ENCODE assay signal across 9 cellular contexts in the genomic region with DNA sequence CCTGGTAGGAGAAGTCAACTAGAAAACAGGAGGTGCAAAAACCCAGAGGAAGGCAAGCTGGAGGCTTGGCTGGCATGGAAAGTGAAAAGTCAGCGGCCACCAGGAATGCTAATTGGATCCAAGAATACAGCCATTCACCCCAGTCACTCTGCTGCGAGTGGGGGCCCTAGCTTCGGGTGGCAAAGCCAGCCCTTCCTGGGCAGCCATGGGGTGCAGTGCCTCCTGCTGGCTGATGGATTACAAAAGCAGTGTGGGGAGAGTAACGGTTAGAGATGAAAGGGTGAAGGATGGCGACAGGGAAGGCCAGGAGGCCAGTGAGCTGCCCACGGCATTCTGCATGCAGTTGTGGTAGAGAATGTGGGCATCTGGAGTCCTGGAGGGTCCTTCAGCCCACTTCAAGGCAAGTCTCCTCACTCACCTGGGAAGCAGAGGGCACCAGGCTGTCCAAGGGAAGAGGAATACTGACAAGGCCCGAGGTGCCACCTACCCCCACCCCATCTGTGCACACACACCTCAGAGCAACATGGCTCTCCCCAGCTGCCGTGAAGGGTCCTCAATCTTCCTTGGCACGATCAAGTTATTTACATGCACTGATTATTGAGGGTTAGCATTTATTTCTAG. TPM values are rescaled to one million over a fixed set of nuclear protein-coding genes. Genes with fewer than 3 reads are reported as not detected.
DNase-seq lines count a peak whose midpoint lies in the region; ATAC-seq, FAIRE-seq and TF ChIP-seq lines count a peak whose summit lies in the region.
"Had no signal": no experiment of that assay in that cellular context is flagged by ENCODE, and none has a peak within 500 bp of the region (broad histone marks: within the 10 kb centered on the region; RNA-seq: fewer than 3 reads in every experiment).

No MANE protein-coding gene starts in this region.

- no peaks in the 10 kb centered on the region for H3K27me3 Mint-ChIP-seq in nephron progenitor cell (ENCODE audit: low read depth, poor library complexity)

- peaks cover 56% of the 10 kb centered on the region for H3K36me3 ChIP-seq in BJ (ENCODE audit: control insufficient read depth, insufficient read depth, low read length)
- H3K36me3 ChIP-seq in KMS-11 (ENCODE audit: insufficient read depth) = no peaks in the 10 kb centered on the region; the same call in 1 of the 2 replicates
- H3K36me3 ChIP-seq in colonic mucosa = peaks cover 14% of the 10 kb centered on the region
- H3K36me3 ChIP-seq in small intestine (ENCODE audit: control insufficient read depth in 2 of 2, insufficient read depth in 2 of 2, low read length in 2 of 2) = peaks cover 18 to 27% of the 10 kb centered on the region in 2 donors

- POLR2A ChIA-PET in BJ (lab: Charles Lee) = no interaction called here

- WGBS in small intestine, 3 donors = 68 to 73% (median 69%) methylated on average over 9 of the region's 9 CpGs

- H3K27me3 ChIP-seq in BJ (ENCODE audit: control insufficient read depth, insufficient read depth, low read length) (no peaks in the 10 kb centered on the region), KMS-11 (ENCODE audit: insufficient read depth, low read depth) (no peaks in the 10 kb centered on the region), colonic mucosa (no peaks in the 10 kb centered on the region), small intestine (ENCODE audit: control insufficient read depth in 2 of 2, insufficient read depth in 2 of 2, low read length in 2 of 2) (no peaks in the 10 kb centered on the region)

- CTCF ChIA-PET in BJ (lab: Yijun Ruan, JAX) = interaction anchor here (0.6 to 3.4 kb wide), 24 partner anchors 8 to 228 kb away, joined by 3 to 21 read pairs (median 4); partner anchors contain the start of gene NOTCH3

- peaks cover 76% of the 10 kb centered on the region for H3K4me1 Mint-ChIP-seq in nephron progenitor cell

- DNase-seq in BJ (ENCODE audit: low read depth) = no peak
- DNase-seq in colonic mucosa = no peak
- peak; percentile 44 for DNase-seq in nephron progenitor cell
- no peak for DNase-seq in mucosa of gallbladder (ENCODE audit: low spot score)
- DNase-seq in activated CD8-positive, alpha-beta memory T cell treated with anti-CD3 and anti-CD28 coated beads, Interleukin-2, amount 50 U/mL, for 48 hours = no peak
- no peak for DNase-seq in small intestine

- intact Hi-C loops in colonic mucosa (cut with DNase I) = no loop called here

- H3K36me3 Mint-ChIP-seq in nephron progenitor cell (ENCODE audit: low read depth) = peaks cover 62% of the 10 kb centered on the region

- H3K79me2 ChIP-seq in KMS-11 (ENCODE audit: insufficient read depth, low read depth) = no peaks in the 10 kb centered on the region

- no peak overlapping the region for H2AFZ ChIP-seq in KMS-11 (ENCODE audit: low read depth)

- H3K9me3 ChIP-seq in colonic mucosa = no peaks in the 10 kb centered on the region
- H3K9me3 ChIP-seq in small intestine (ENCODE audit: control insufficient read depth, low read depth) = no peaks in the 10 kb centered on the region
- H3K9me3 ChIP-seq: HAP-1 had no signal

- H3K9ac ChIP-seq in KMS-11 (no peak overlapping the region), colonic mucosa (ENCODE audit: low read depth in 2 of 2, low read length in 2 of 2) (peak overlapping the region in 1 of 2 donors; percentile 3)

- no peak overlapping the region for H3K4me2 ChIP-seq in KMS-11

- no peaks in the 10 kb centered on the region for H4K20me1 ChIP-seq in KMS-11 (ENCODE audit: insufficient read depth)

- peak; percentile 58 for TF ChIP-seq CTCF in BJ (IDR thresholded peaks at IDR 0.05; ENCODE audit: insufficient read depth, low read depth, low read length)
- 0 out of 2 replicates have a peak, but pooled peaks have one; percentile 27 for TF ChIP-seq CTCF in KMS-11 (conservative IDR thresholded peaks at IDR 0.05; ENCODE audit: low read depth, low read length)
- TF ChIP-seq CTCF in colonic mucosa (IDR thresholded peaks at IDR 0.05) = peak; percentile 12
- TF ChIP-seq CTCF in nephron progenitor cell (IDR thresholded peaks at IDR 0.05) = peak; percentile 26

- H3K4me3 ChIP-seq in BJ (ENCODE audit: low read depth, low read length) (no peak overlapping the region), KMS-11 (IDR thresholded peaks at IDR 0.05; ENCODE audit: insufficient read depth, low read depth, low read length) (no peak overlapping the region), colonic mucosa (no peak overlapping the region), small intestine (ENCODE audit: low read depth in 1 of 2, low read length in 2 of 2) (no peak overlapping the region)
- H3K4me3 ChIP-seq: HAP-1 had no signal

- H3K4me1 ChIP-seq in KMS-11 (ENCODE audit: low read depth, poor library complexity, severe bottlenecking) (peaks cover 7% of the 10 kb centered on the region), colonic mucosa (peaks cover 14% of the 10 kb centered on the region), small intestine (ENCODE audit: control insufficient read depth in 2 of 2, insufficient read depth in 1 of 2, low read depth in 1 of 2, low read length in 1 of 2) (peaks cover 7 to 8% of the 10 kb centered on the region in 2 donors)
- H3K4me1 ChIP-seq: HAP-1 had no signal

- peak overlapping the region; percentile 68 for H3K4me3 Mint-ChIP-seq in nephron progenitor cell

- H3K27ac Mint-ChIP-seq in nephron progenitor cell = peak overlapping the region; percentile 100

- H3K27ac ChIP-seq in KMS-11 (no peak overlapping the region), colonic mucosa (peak overlapping the region; percentile 66), small intestine (ENCODE audit: low read depth in 1 of 2, low read length in 1 of 2) (peak overlapping the region in 1 of 2 donors; percentile 56)

- ATAC-seq in HG02885 (IDR thresholded peaks at IDR 0.05; ENCODE audit: poor library complexity, unreplicated experiment) = no peak

- FAIRE-seq in small intestine (lab: Jason Lieb, UNC) = no peak

- no peaks in the 10 kb centered on the region for H3K9me3 Mint-ChIP-seq in nephron progenitor cell

RNA-seq across cellular contexts. Expression of gene EPHX3, which starts 20.3 kb away (rescaled TPM):
- polyA plus RNA-seq in BJ (2011; rRNA removed) (0.04 and 0.05 TPM in 2 replicates), small intestine (under 1 TPM in 1 of 3 donors, not detected in 2; 0.76 TPM)
- polyA minus RNA-seq in BJ (2011; rRNA and poly(A)+ RNA removed) = 0.38 TPM in 1 of 2 replicates, not detected in the other
- total RNA-seq in colonic mucosa (under 1 TPM; 0.53 to 0.82 TPM), mucosa of gallbladder (2.0 TPM)

RNA-seq across cellular contexts. Expression of gene NOTCH3, which starts 51.7 kb away (rescaled TPM):
- 13.3 and 37.6 TPM in 2 replicates for polyA plus RNA-seq in BJ (2011; rRNA removed)
- polyA minus RNA-seq in BJ (2011; rRNA and poly(A)+ RNA removed) = 41.8 and 52.6 TPM in 2 replicates
- 10 to 100 TPM in 1 of 2 donors, 1 to 10 TPM in 1; 4.4 to 10.5 TPM for total RNA-seq in colonic mucosa
- total RNA-seq in mucosa of gallbladder = 32.4 TPM
- polyA plus RNA-seq in small intestine = 10 to 100 TPM in 1 of 3 donors, 1 to 10 TPM in 1, under 1 TPM in 1; 0.45 to 15.6 (median 1.9) TPM
